21 cellular contexts compared by ENCODE assay signal in genomic region chr9:130993303-130994030, GRCh38. TPM values are rescaled to one million over a fixed set of nuclear protein-coding genes. Genes with fewer than 3 reads are reported as not detected.
"Had no signal": no experiment of that assay in that cellular context is flagged by ENCODE, and none has a peak within 500 bp of the region (broad histone marks: within the 10 kb centered on the region; RNA-seq: fewer than 3 reads in every experiment).

No MANE protein-coding gene starts in this region.

- H3K9me3 ChIP-seq: neutrophil, sigmoid colon, testis, tibial nerve had no signal

- ATAC-seq: foreskin keratinocyte; left colon; left ventricle myocardium superior; stimulated activated naive B cell treated with anti-CD40 and anti-IgM and Interleukin-4, amounts not matched to agents 10 μg/mL and 1 μg/mL and 100 μg/mL, for 72 hours; stimulated activated naive CD8-positive, alpha-beta T cell treated with anti-CD3 and anti-CD28 coated beads, Interleukin-15, amount 100 ng/mL, for 72 hours had no signal

- H3K36me3 ChIP-seq: neutrophil, sigmoid colon, tibial nerve had no signal

- H3K4me3 ChIP-seq: lung, sigmoid colon, skin epidermis, testis, tibial nerve had no signal

- H3K9me3 Mint-ChIP-seq: dendritic cell treated with granulocyte-macrophage colony-stimulating factor and Interleukin-4, amounts not matched to agents 40 ng/mL and 50 ng/mL, for 4 days; nephron; stimulated activated naive CD8-positive, alpha-beta T cell treated with anti-CD3 and anti-CD28 coated beads, Interleukin-15, amount 100 ng/mL, for 72 hours had no signal

- H3K27ac Mint-ChIP-seq: nephron; stimulated activated naive B cell treated with anti-CD40 and anti-IgM and Interleukin-4, amounts not matched to agents 10 μg/mL and 1 μg/mL and 100 μg/mL, for 72 hours; stimulated activated naive CD8-positive, alpha-beta T cell treated with anti-CD3 and anti-CD28 coated beads, Interleukin-15, amount 100 ng/mL, for 72 hours had no signal

- DNase-seq: erythroblast; foreskin keratinocyte; head of caudate nucleus; hippocampal formation; left colon; left ventricle myocardium superior; naive B cell; sigmoid colon; stimulated activated CD4-positive, alpha-beta T cell treated with anti-CD3 and anti-CD28 coated beads, Interleukin-2, amount 100 ng/mL, for 24 hours; stimulated activated CD4-positive, alpha-beta T cell treated with anti-CD3 and anti-CD28 coated beads, Interleukin-4, amount 100 ng/mL, for 4 hours; stimulated activated naive B cell treated with anti-CD40 and anti-IgM and Interleukin-4, amounts not matched to agents 10 μg/mL and 1 μg/mL and 100 μg/mL, for 72 hours; stimulated activated naive CD8-positive, alpha-beta T cell treated with anti-CD3 and anti-CD28 coated beads, Interleukin-15, amount 100 ng/mL, for 72 hours; testis had no signal

- H3K4me3 Mint-ChIP-seq: dendritic cell treated with granulocyte-macrophage colony-stimulating factor and Interleukin-4, amounts not matched to agents 40 ng/mL and 50 ng/mL, for 4 days; nephron; stimulated activated naive B cell treated with anti-CD40 and anti-IgM and Interleukin-4, amounts not matched to agents 10 μg/mL and 1 μg/mL and 100 μg/mL, for 72 hours; stimulated activated naive CD8-positive, alpha-beta T cell treated with anti-CD3 and anti-CD28 coated beads, Interleukin-15, amount 100 ng/mL, for 72 hours had no signal

- H3K4me1 Mint-ChIP-seq: naive B cell; stimulated activated naive B cell treated with anti-CD40 and anti-IgM and Interleukin-4, amounts not matched to agents 10 μg/mL and 1 μg/mL and 100 μg/mL, for 72 hours; stimulated activated naive CD8-positive, alpha-beta T cell treated with anti-CD3 and anti-CD28 coated beads, Interleukin-15, amount 100 ng/mL, for 72 hours had no signal

- H3K27ac ChIP-seq: foreskin keratinocyte, neutrophil, sigmoid colon, skin epidermis, testis, tibial nerve had no signal

- H3K27me3 ChIP-seq: neutrophil, testis had no signal

- H3K36me3 Mint-ChIP-seq: naive B cell; stimulated activated naive B cell treated with anti-CD40 and anti-IgM and Interleukin-4, amounts not matched to agents 10 μg/mL and 1 μg/mL and 100 μg/mL, for 72 hours had no signal

- H3K4me1 ChIP-seq: foreskin keratinocyte, sigmoid colon, testis had no signal

RNA-seq across cellular contexts. Expression of gene LAMC3, which starts 15.5 kb away (rescaled TPM):
- total RNA-seq: foreskin keratinocyte, pulmonary artery endothelial cell had no signal
- polyA plus RNA-seq: foreskin keratinocyte had no signal

RNA-seq across cellular contexts. Expression of gene FIBCD1, which starts 54.4 kb away (rescaled TPM):
- total RNA-seq: endothelial cell of umbilical vein, pulmonary artery endothelial cell, tibial nerve had no signal
